In the genomic region with DNA sequence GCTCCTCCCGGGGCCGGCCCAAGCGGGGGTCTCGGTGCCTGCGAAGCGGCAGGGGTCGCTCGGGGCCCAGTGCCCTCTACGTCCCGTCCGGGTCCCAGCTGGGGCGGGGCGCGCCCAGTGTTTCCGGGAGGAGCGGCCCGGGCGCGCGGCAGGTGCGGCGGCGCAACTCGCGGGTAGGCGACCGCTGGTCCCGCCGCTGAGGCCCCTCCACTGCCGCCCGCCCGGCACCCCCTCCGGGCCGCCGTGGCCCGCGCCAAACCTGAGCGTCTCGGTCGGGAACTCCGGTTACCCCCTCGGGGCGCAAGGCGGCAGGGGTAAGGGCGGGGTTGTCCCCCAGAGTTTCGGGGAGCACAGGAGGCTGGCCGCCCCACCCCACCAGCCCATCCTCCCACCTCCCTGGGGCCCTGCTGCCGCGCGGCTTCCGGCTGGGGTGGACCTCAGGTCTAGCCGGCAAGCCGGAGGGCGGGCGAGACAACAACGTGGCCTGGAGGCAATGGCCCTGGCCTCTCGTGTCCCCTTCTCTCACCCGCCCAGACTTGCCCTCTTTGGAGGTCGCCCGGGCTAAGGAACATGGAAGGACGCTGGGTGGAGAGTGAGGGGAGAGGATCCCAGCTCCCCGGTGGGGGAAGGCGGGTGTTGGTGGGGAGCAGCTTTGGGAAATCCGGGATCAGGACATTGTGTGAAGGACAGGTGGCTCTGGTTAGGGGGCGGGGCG, we compare ENCODE assay signal across 8 cellular contexts. TPM values are rescaled to one million over a fixed set of nuclear protein-coding genes. Genes with fewer than 3 reads are reported as not detected.
DNase-seq lines count a peak whose midpoint lies in the region; TF ChIP-seq lines count a peak whose summit lies in the region.

No MANE protein-coding gene starts in this region.

- peak overlapping the region in 1 of 2 donors; percentile 44 for H3K4me3 ChIP-seq in muscle layer of duodenum (ENCODE audit: low read depth in 1 of 2, low read length in 2 of 2)

- H3K27me3 ChIP-seq in muscle layer of duodenum (ENCODE audit: low read depth, low read length): no peaks in the 10 kb centered on the region

- peak overlapping the region in 3 of 5 experiments; percentile 50 to 93 (median 89) for H3K27ac Mint-ChIP-seq in brain

- peaks cover 0 to 32% of the 10 kb centered on the region in 2 donors for H3K36me3 ChIP-seq in muscle layer of duodenum (ENCODE audit: control insufficient read depth in 1 of 2, insufficient read depth in 2 of 2, low read length in 2 of 2)

- peak overlapping the region; percentile 72 for H3K27ac ChIP-seq in muscle layer of duodenum (ENCODE audit: low read length)

- TF ChIP-seq CTCF in brain (conservative IDR thresholded peaks at IDR 0.05): no peak

- H3K36me3 Mint-ChIP-seq in brain: peaks cover 7% of the 10 kb centered on the region

- peaks cover 0 to 54% of the 10 kb centered on the region in 2 donors for H3K4me1 ChIP-seq in muscle layer of duodenum (ENCODE audit: control insufficient read depth in 1 of 2, insufficient read depth in 2 of 2, low read length in 2 of 2)

- H3K9me3 Mint-ChIP-seq in brain: peaks cover 0 to 2% (median 0%) of the 10 kb centered on the region in 5 experiments

- H3K27me3 Mint-ChIP-seq in brain: peaks cover 41% of the 10 kb centered on the region

- peak overlapping the region; percentile 32 to 77 (median 73) for H3K4me3 Mint-ChIP-seq in brain

- H3K9me3 ChIP-seq in muscle layer of duodenum (ENCODE audit: control insufficient read depth in 1 of 2, low read length in 2 of 2): no peaks in the 10 kb centered on the region

- peaks cover 41% of the 10 kb centered on the region for H3K4me1 Mint-ChIP-seq in brain

- DNase-seq in NCI-H345 (lab: John Stamatoyannopoulos, UW): peak; percentile 40
- no peak for DNase-seq in NCI-H345 treated with DMSO at 0.1 percent for 48 hours (lab: John Stamatoyannopoulos, UW; ENCODE audit: unreplicated experiment)
- DNase-seq in HT-29 (ENCODE audit: low spot score): peak; percentile 91
- no peak for DNase-seq in stimulated activated naive CD4-positive, alpha-beta T cell (lab: John Stamatoyannopoulos, UW)
- DNase-seq in middle frontal gyrus (ENCODE audit: extremely low spot score, low spot score): no peak
- DNase-seq in NCI-H2081 treated with DMSO at 0.1 percent for 48 hours (lab: John Stamatoyannopoulos, UW): no peak

RNA-seq across cellular contexts. Expression of a gene that starts 0.4 kb away (rescaled TPM):
- total RNA-seq in HT-29 (2014; rRNA removed; shearing (Covaris generic)): 204 and 225 TPM in 2 replicates
- polyA plus RNA-seq in brain (ENCODE audit: insufficient read depth, low read depth, low replicate concordance): 3.1 TPM

RNA-seq across cellular contexts. Expression of a gene that starts 5.4 kb away (rescaled TPM):
- 916 and 940 TPM in 2 replicates for total RNA-seq in HT-29 (2014; rRNA removed; shearing (Covaris generic))
- polyA plus RNA-seq in brain (ENCODE audit: insufficient read depth, low read depth, low replicate concordance): 114 TPM

RNA-seq across cellular contexts. Expression of a gene that starts 8.6 kb away (rescaled TPM):
- total RNA-seq in HT-29 (2014; rRNA removed; shearing (Covaris generic)): 174 and 202 TPM in 2 replicates
- 67.9 TPM for polyA plus RNA-seq in brain (ENCODE audit: insufficient read depth, low read depth, low replicate concordance)

RNA-seq across cellular contexts. Expression of a gene that starts 15.0 kb away (rescaled TPM):
- total RNA-seq in HT-29 (2014; rRNA removed; shearing (Covaris generic)): 1,254 and 1,310 TPM in 2 replicates
- 104 TPM for polyA plus RNA-seq in brain (ENCODE audit: insufficient read depth, low read depth, low replicate concordance)

RNA-seq across cellular contexts. Expression of a gene that starts 15.3 kb away (rescaled TPM):
- 29.2 and 39.6 TPM in 2 replicates for total RNA-seq in HT-29 (2014; rRNA removed; shearing (Covaris generic))
- 23.3 TPM for polyA plus RNA-seq in brain (ENCODE audit: insufficient read depth, low read depth, low replicate concordance)

Comparison
In these comparisons a context has a peak if more than half of its experiments do, and no peak if none do; other contexts are left out.
1. DNase-seq: peak in NCI-H345 (single experiment) and HT-29 (single experiment); none in NCI-H345 treated with DMSO at 0.1 percent for 48 hours (single experiment), stimulated activated naive CD4-positive, alpha-beta T cell (0 of 6), middle frontal gyrus (single experiment) and NCI-H2081 treated with DMSO at 0.1 percent for 48 hours (single experiment).